In genomic region chr6:134853111-134854055, GRCh38 we compare ENCODE assay signal across 13 cellular contexts.
DNase-seq lines count a peak whose midpoint lies in the region; ATAC-seq, FAIRE-seq and TF ChIP-seq lines count a peak whose summit lies in the region.
"Had no signal": no experiment of that assay in that cellular context is flagged by ENCODE, and none has a peak within 500 bp of the region (broad histone marks: within the 10 kb centered on the region; RNA-seq: fewer than 3 reads in every experiment).

No MANE protein-coding gene starts in this region.

- no peak for TF ChIP-seq RAD21 in A549 (conservative IDR thresholded peaks at IDR 0.05 in 1 of 2, IDR thresholded peaks at IDR 0.05 in 1 of 2)

- no peak for TF ChIP-seq POLR2A in A549 (IDR thresholded peaks at IDR 0.05; ENCODE audit: low read length)

- CTCF ChIA-PET in A549 (lab: Yijun Ruan, JAX) = interaction anchor here (0.7 to 1.9 kb wide), 7 partner anchors 8 to 87 kb away, joined by 3 to 7 read pairs (median 4); no protein-coding TSS in a partner anchor

- H3K4me3 ChIP-seq in A549 (no peak overlapping the region), brain microvascular endothelial cell (ENCODE audit: low read depth, low read length) (no peak overlapping the region), H7 (ENCODE audit: insufficient read depth, low read depth, low read length) (no peak overlapping the region)

- peak overlapping the region; percentile 34; the same call in 1 of the 3 replicates for H3K4me2 ChIP-seq in A549

- TF ChIP-seq CTCF in A549 (IDR thresholded peaks at IDR 0.05) = no peak
- TF ChIP-seq CTCF in brain microvascular endothelial cell (IDR thresholded peaks at IDR 0.05; ENCODE audit: low read depth, low read length, missing control alignments) = no peak

- DNase-seq in A549 (ENCODE audit: low read depth in 1 of 2, low spot score in 1 of 2) (no peak), HTR-8/SVneo (ENCODE audit: insufficient read length, low spot score) (peak; percentile 10), brain microvascular endothelial cell (peak; percentile 27), kidney glomerular epithelial cell (lab: John Stamatoyannopoulos, UW) (peak; percentile 46), H7 (no peak), mesenteric fat pad (ENCODE audit: low spot score) (no peak)
- no peak for DNase-seq in stimulated activated naive CD4-positive, alpha-beta T cell treated with Interleukin-2 at 50 U/mL for 16 hours (lab: John Stamatoyannopoulos, UW)
- DNase-seq: activated CD4-positive, alpha-beta memory T cell treated with anti-CD3 and anti-CD28 coated beads for 36 hours; BE2C; NCI-H2081 treated with DMSO at 0.1 percent for 48 hours; SHP77 had no signal

- H3K27me3 ChIP-seq in brain microvascular endothelial cell (replicated peaks) (no peaks in the 10 kb centered on the region), H7 (ENCODE audit: control insufficient read depth, insufficient read depth, low read length) (no peaks in the 10 kb centered on the region)
- H3K27me3 ChIP-seq: BE2C had no signal

- FAIRE-seq in A549 (lab: Jason Lieb, UNC) = no peak
- FAIRE-seq in HTR-8/SVneo (lab: Jason Lieb, UNC) = peak; percentile 52

- ATAC-seq in A549 (peak in 1 of 2 experiments; percentile 21; a peak in 1 of 6 replicates), HG03565 (IDR thresholded peaks at IDR 0.05; ENCODE audit: unreplicated experiment) (no peak)
- ATAC-seq: stimulated activated memory B cell treated with anti-CD40 and anti-IgM and Interleukin-4, amounts not matched to agents 10 μg/mL and 1 μg/mL and 100 μg/mL, for 72 hours had no signal

- H3K36me3 ChIP-seq in brain microvascular endothelial cell (replicated peaks) (no peaks in the 10 kb centered on the region), H7 (replicated peaks; ENCODE audit: control insufficient read depth, insufficient read depth, low read length) (no peaks in the 10 kb centered on the region)
- H3K36me3 ChIP-seq: BE2C had no signal

- POLR2A ChIA-PET in A549 (lab: Yijun Ruan, JAX) = no interaction called here

- H3K27ac ChIP-seq in A549 (peak overlapping the region; percentile 29 to 52; a peak in 2 of 6 replicates), brain microvascular endothelial cell (peak overlapping the region; percentile 44)

- 46% methylated on average over 7 of the region's 7 CpGs for WGBS in A549 (ENCODE audit: missing lambda C conversion rate)

- in situ Hi-C loops in brain microvascular endothelial cell (cut with HindIII; ENCODE audit: low pct_ligation_motif_present, low sequenced_read_pairs) = no loop called here

- peaks cover 16% of the 10 kb centered on the region; the same call in 2 of the 3 replicates for H3K4me1 ChIP-seq in A549

- no peak for TF ChIP-seq EP300 in A549 (IDR thresholded peaks at IDR 0.05)

- H3K9me3 ChIP-seq in A549 = no peaks in the 10 kb centered on the region
- H3K9me3 ChIP-seq: BE2C had no signal

TF ChIP-seq in A549, 52 proteins besides CTCF, POLR2A, EP300 and RAD21:
- TF ChIP-seq REST (IDR thresholded peaks at IDR 0.05) (no peak), E2F6 (IDR thresholded peaks at IDR 0.05; ENCODE audit: borderline replicate concordance, low read depth) (no peak), RCOR1 (IDR thresholded peaks at IDR 0.05; ENCODE audit: low read depth, low read length) (no peak), FOSL2 (IDR thresholded peaks at IDR 0.05) (no peak), FOSL2 (CRISPR knock-in tag; IDR thresholded peaks at IDR 0.05) (no peak), ZSCAN20 (CRISPR knock-in tag; IDR thresholded peaks at IDR 0.05) (no peak), FOSB (CRISPR knock-in tag; IDR thresholded peaks at IDR 0.05) (no peak), HMGXB4 (CRISPR knock-in tag; IDR thresholded peaks at IDR 0.05; ENCODE audit: borderline replicate concordance) (no peak), ZC3H11A (IDR thresholded peaks at IDR 0.05) (no peak), POLR2AphosphoS2 (conservative IDR thresholded peaks at IDR 0.05; ENCODE audit: low read length) (no peak), HOXB5 (CRISPR knock-in tag; IDR thresholded peaks at IDR 0.05) (no peak), CHD4 (IDR thresholded peaks at IDR 0.05; ENCODE audit: borderline replicate concordance) (no peak)

Comparison
In these comparisons a context has a peak if more than half of its experiments do, and no peak if none do; other contexts are left out.
1. DNase-seq: peak in HTR-8/SVneo (single experiment), brain microvascular endothelial cell (single experiment) and kidney glomerular epithelial cell (single experiment); none in A549 (0 of 2), H7 (single experiment), mesenteric fat pad (single experiment) and stimulated activated naive CD4-positive, alpha-beta T cell treated with Interleukin-2 at 50 U/mL for 16 hours (single experiment).